Comparison of ENCODE assay signal across 1 cellular context in genomic region chr4:89158884-89159503, GRCh38.
TF ChIP-seq lines count a peak whose summit lies in the region.

No MANE protein-coding gene starts in this region.

TF ChIP-seq in GM12878, 131 proteins besides CTCF, POLR2A, EP300 and RAD21 (continued from another document):
- no peak for TF ChIP-seq ATF3 (IDR thresholded peaks at IDR 0.05; ENCODE audit: borderline replicate concordance, extremely low read depth, low read depth, low read length)
- TF ChIP-seq SP1 (IDR thresholded peaks at IDR 0.05; ENCODE audit: low read depth, low read length) = no peak
- no peak for TF ChIP-seq ZNF687 (IDR thresholded peaks at IDR 0.05)
- no peak for TF ChIP-seq ELK1 (IDR thresholded peaks at IDR 0.05; ENCODE audit: low read depth, low read length)
- TF ChIP-seq ZNF274 (IDR thresholded peaks at IDR 0.05; ENCODE audit: insufficient read depth, insufficient read length) = no peak
- TF ChIP-seq TCF3 (IDR thresholded peaks at IDR 0.05; ENCODE audit: borderline replicate concordance, insufficient read depth, low read depth, low read length) = no peak
- no peak for TF ChIP-seq RB1 (IDR thresholded peaks at IDR 0.05; ENCODE audit: borderline replicate concordance)
TF ChIP-seq in GM12878: peak in this region for 2.
